In genomic region chrX:83829874-83830273, GRCh38 we compare ENCODE assay signal across 18 cellular contexts.
DNase-seq lines count a peak whose midpoint lies in the region; ATAC-seq and TF ChIP-seq lines count a peak whose summit lies in the region.
"Had no signal": no experiment of that assay in that cellular context is flagged by ENCODE, and none has a peak within 500 bp of the region (broad histone marks: within the 10 kb centered on the region; RNA-seq: fewer than 3 reads in every experiment).

No MANE protein-coding gene starts in this region.

- CTCF ChIA-PET in HEK293T (lab: Yijun Ruan, JAX), result no interaction called here

- peak; percentile 76 for ATAC-seq in GM18505 (IDR thresholded peaks at IDR 0.05; ENCODE audit: unreplicated experiment)
- ATAC-seq in HG02852 (IDR thresholded peaks at IDR 0.05; ENCODE audit: unreplicated experiment), result peak; percentile 64
- ATAC-seq in GM18498 (IDR thresholded peaks at IDR 0.05; ENCODE audit: unreplicated experiment), result no peak
- ATAC-seq: left lung, mucosa of descending colon had no signal

- TF ChIP-seq POLR2A in GM18505 (IDR thresholded peaks at IDR 0.05; ENCODE audit: borderline replicate concordance, extremely low read depth, insufficient read depth, insufficient read length), result no peak

- peak; percentile 64 for DNase-seq in MV-4-11 (lab: John Stamatoyannopoulos, UW)
- peak; percentile 12 for DNase-seq in kidney tubule cell (ENCODE audit: low spot score)
- no peak for DNase-seq in LoVo (ENCODE audit: low spot score)
- no peak for DNase-seq in activated CD4-positive, alpha-beta T cell treated with anti-CD3 and anti-CD28 coated beads, Interleukin-2, amount 50 U/mL, for 1 hour
- no peak for DNase-seq in HEK293T (ENCODE audit: extremely low spot score)
- DNase-seq: activated CD4-positive, alpha-beta T cell treated with anti-CD3 and anti-CD28 coated beads for 1 hour; activated effector memory CD4-positive, alpha-beta T cell treated with anti-CD3 and anti-CD28 coated beads, Interleukin-2, amount 50 U/mL, for 16 hours; BE2C; erythroblast; H9; left lung; mucosa of descending colon; NCI-H1105; NCI-H2081 treated with DMSO at 0.1 percent for 48 hours; spleen had no signal

- POLR2A ChIA-PET in HEK293T (lab: Yijun Ruan, JAX), result no interaction called here

TF ChIP-seq in HEK293T, 16 proteins besides CTCF, POLR2A, EP300 and RAD21:
- TF ChIP-seq ARNT (IDR thresholded peaks at IDR 0.05) (no peak), NFRKB (IDR thresholded peaks at IDR 0.05) (no peak), BHLHE40 (IDR thresholded peaks at IDR 0.05; ENCODE audit: borderline replicate concordance) (no peak), FOXA1 (IDR thresholded peaks at IDR 0.05) (no peak), FOXM1 (IDR thresholded peaks at IDR 0.05; ENCODE audit: borderline replicate concordance) (no peak), PKNOX1 (IDR thresholded peaks at IDR 0.05) (no peak), TARDBP (IDR thresholded peaks at IDR 0.05) (no peak), HDGF (IDR thresholded peaks at IDR 0.05; ENCODE audit: borderline replicate concordance) (no peak)

Comparison
In these comparisons a context has a peak if more than half of its experiments do, and no peak if none do; other contexts are left out.
1. DNase-seq: peak in MV-4-11 (single experiment) and kidney tubule cell (single experiment); none in LoVo (single experiment), activated CD4-positive, alpha-beta T cell treated with anti-CD3 and anti-CD28 coated beads, Interleukin-2, amount 50 U/mL, for 1 hour (single experiment) and HEK293T (single experiment).